In genomic region chr13:39410089-39410901, GRCh38 we compare ENCODE assay signal across 1 cellular context.
TF ChIP-seq lines count a peak whose summit lies in the region.

No MANE protein-coding gene starts in this region.

TF ChIP-seq in endothelial cell of umbilical vein, 7 proteins besides CTCF, POLR2A, EP300 and RAD21 (continued from another document):
- no peak for TF ChIP-seq MAX (IDR thresholded peaks at IDR 0.05; ENCODE audit: insufficient read depth, insufficient read length)
